Comparison of ENCODE assay signal across 1 cellular context in the genomic region with DNA sequence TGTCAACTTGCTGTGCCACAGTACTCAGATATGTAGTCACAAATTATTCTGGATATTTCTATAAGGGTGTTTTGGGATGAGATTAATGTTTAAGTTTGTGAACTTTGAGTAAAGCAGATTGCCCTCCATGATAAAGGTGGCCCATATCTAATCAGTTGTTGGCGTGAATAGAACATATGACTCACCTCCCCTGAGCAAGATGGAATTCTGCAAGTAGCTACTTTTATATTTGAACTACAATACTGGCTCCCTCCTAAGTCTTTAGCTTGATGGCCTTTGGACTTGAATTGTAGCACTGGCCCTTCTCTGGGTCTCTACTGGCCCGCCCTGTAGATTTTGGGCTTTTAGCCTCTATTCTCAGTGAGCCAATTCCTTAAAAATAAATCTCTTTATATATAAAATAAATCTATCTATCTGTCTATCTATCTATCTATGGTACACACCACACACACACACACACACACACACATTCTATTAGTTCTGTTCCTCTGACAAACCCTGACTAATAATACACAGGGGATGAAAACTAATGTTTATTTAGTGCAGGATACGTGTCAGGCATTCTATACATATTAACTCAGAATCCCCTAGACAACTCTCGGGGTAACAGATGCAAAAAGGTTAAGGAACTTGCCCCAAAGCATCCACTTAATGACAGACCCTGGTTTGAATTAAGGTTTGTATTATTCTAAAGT.
TF ChIP-seq lines count a peak whose summit lies in the region.

No MANE protein-coding gene starts in this region.

TF ChIP-seq in IMR-90, 13 proteins besides CTCF, POLR2A, EP300 and RAD21:
- TF ChIP-seq, protein P1, sequence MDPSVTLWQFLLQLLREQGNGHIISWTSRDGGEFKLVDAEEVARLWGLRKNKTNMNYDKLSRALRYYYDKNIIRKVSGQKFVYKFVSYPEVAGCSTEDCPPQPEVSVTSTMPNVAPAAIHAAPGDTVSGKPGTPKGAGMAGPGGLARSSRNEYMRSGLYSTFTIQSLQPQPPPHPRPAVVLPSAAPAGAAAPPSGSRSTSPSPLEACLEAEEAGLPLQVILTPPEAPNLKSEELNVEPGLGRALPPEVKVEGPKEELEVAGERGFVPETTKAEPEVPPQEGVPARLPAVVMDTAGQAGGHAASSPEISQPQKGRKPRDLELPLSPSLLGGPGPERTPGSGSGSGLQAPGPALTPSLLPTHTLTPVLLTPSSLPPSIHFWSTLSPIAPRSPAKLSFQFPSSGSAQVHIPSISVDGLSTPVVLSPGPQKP (IDR thresholded peaks at IDR 0.05; ENCODE audit: borderline replicate concordance, low read depth, low read length) = no peak
- TF ChIP-seq CEBPB (IDR thresholded peaks at IDR 0.05; ENCODE audit: low read depth, low read length) (no peak), MXI1 (IDR thresholded peaks at IDR 0.05; ENCODE audit: borderline replicate concordance, low read depth, low read length) (no peak), MAZ (IDR thresholded peaks at IDR 0.05; ENCODE audit: borderline replicate concordance, low read depth, low read length) (no peak), MAFK (IDR thresholded peaks at IDR 0.05; ENCODE audit: low read depth, low read length) (no peak), CHD1 (IDR thresholded peaks at IDR 0.05; ENCODE audit: low read depth, low read length) (no peak), RCOR1 (IDR thresholded peaks at IDR 0.05; ENCODE audit: insufficient replicate concordance, low read length) (no peak), RFX5 (IDR thresholded peaks at IDR 0.05; ENCODE audit: low read depth, low read length) (no peak), SMC3 (IDR thresholded peaks at IDR 0.05; ENCODE audit: low read depth, low read length) (no peak), FOS (IDR thresholded peaks at IDR 0.05; ENCODE audit: low read depth, low read length) (no peak), NFE2L2 (IDR thresholded peaks at IDR 0.05; ENCODE audit: low read depth, low read length) (no peak), BHLHE40 (IDR thresholded peaks at IDR 0.05; ENCODE audit: low read depth, low read length) (no peak)
- TF ChIP-seq, protein P2, sequence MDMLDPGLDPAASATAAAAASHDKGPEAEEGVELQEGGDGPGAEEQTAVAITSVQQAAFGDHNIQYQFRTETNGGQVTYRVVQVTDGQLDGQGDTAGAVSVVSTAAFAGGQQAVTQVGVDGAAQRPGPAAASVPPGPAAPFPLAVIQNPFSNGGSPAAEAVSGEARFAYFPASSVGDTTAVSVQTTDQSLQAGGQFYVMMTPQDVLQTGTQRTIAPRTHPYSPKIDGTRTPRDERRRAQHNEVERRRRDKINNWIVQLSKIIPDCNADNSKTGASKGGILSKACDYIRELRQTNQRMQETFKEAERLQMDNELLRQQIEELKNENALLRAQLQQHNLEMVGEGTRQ (IDR thresholded peaks at IDR 0.05; ENCODE audit: low read depth, low read length) = no peak
